Comparison of ENCODE assay signal across 18 cellular contexts in the genomic region with DNA sequence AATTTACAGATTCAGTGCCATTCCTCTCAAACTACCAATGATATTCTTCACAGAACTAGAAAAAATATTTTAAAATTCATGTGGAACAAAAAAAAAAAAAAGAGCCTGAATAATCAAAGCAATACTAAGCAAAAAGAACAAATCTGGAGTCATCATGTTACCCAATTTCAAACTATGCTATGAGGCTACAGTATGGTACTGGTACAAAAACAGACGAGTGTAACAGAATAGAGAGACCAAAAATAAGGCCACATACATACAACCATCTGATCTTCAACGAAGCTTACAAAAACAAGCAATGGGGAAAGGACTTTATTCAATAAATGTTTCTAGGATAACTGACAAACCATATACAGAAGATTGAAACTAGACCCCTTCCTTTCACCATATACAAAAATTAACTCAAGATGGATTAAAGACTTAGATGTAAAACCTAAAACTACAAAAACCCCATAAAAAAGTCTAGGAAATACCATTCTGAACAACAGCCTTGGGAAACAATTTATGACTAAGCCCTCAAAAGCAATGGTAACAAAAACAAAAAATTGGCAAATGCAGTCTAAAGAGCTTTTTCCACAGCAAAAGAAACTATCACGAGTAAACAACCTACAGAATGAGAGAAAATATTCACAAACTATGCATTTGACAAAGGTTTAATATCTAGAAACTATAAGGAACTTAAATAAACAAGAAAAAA.
"Had no signal": no experiment of that assay in that cellular context is flagged by ENCODE, and none has a peak within 500 bp of the region (broad histone marks: within the 10 kb centered on the region; RNA-seq: fewer than 3 reads in every experiment).

No MANE protein-coding gene starts in this region.

- H3K27ac Mint-ChIP-seq: activated B cell treated with CpG ODN at 0.5 μM for 24 hours; activated CD4-positive, alpha-beta T cell treated with anti-CD3 and anti-CD28 coated beads, Interleukin-2, amount 10 ng/mL, durations not matched to agents 24 days and 14 days; activated T-helper 1 cell treated with anti-CD3 and anti-CD28 coated beads, Interleukin-12 subunit alpha, Interleukin-12 subunit beta, Interleukin-2, Interleukin-4 antibody, amounts not matched to agents 30 ng/mL and 10 ng/mL and 1 ng/mL, durations not matched to agents 14 hours and 24 hours and 36 hours; brain had no signal

- H3K36me3 Mint-ChIP-seq: brain had no signal

- H3K4me3 ChIP-seq: heart left ventricle, left ventricle myocardium inferior, pancreas, stomach, thoracic aorta had no signal

- H3K27me3 Mint-ChIP-seq: activated B cell treated with CpG ODN at 0.5 μM for 24 hours; activated CD4-positive, alpha-beta T cell treated with anti-CD3 and anti-CD28 coated beads, Interleukin-2, amount 10 ng/mL, durations not matched to agents 24 days and 14 days; central memory CD8-positive, alpha-beta T cell had no signal

- H3K9me3 ChIP-seq: pancreas, stomach, thoracic aorta had no signal

- H3K4me1 Mint-ChIP-seq: activated B cell treated with CpG ODN at 0.5 μM for 24 hours; activated CD4-positive, alpha-beta T cell treated with anti-CD3 and anti-CD28 coated beads, Interleukin-2, amount 10 ng/mL, durations not matched to agents 24 days and 14 days; brain; central memory CD8-positive, alpha-beta T cell had no signal

- DNase-seq: activated B cell treated with CpG ODN at 0.5 μM for 24 hours; activated CD4-positive, alpha-beta T cell treated with anti-CD3 and anti-CD28 coated beads, Interleukin-2, amount 10 ng/mL, durations not matched to agents 24 days and 14 days; activated naive CD4-positive, alpha-beta T cell; dermis blood vessel endothelial cell; foreskin melanocyte; heart left ventricle; kidney; left ventricle myocardium inferior; mesendoderm; pancreas; stimulated activated CD4-positive, alpha-beta T cell treated with anti-CD3 and anti-CD28 coated beads, Interleukin-15, amount 100 ng/mL, for 24 hours; stimulated activated CD4-positive, alpha-beta T cell treated with anti-CD3 and anti-CD28 coated beads, Interleukin-4, amount 100 ng/mL, for 4 hours; stomach; T-helper 1 cell had no signal

- H3K4me1 ChIP-seq: heart left ventricle, left ventricle myocardium inferior, pancreas, stomach had no signal

- H3K36me3 ChIP-seq: heart left ventricle, left ventricle myocardium inferior, pancreas, stomach, thoracic aorta had no signal

- H3K27me3 ChIP-seq: heart left ventricle, pancreas, stomach had no signal

- H3K27ac ChIP-seq: heart left ventricle, left ventricle myocardium inferior, pancreas, stomach, thoracic aorta had no signal

- H3K4me3 Mint-ChIP-seq: activated B cell treated with CpG ODN at 0.5 μM for 24 hours; activated CD4-positive, alpha-beta T cell treated with anti-CD3 and anti-CD28 coated beads, Interleukin-2, amount 10 ng/mL, durations not matched to agents 24 days and 14 days; activated T-helper 1 cell treated with anti-CD3 and anti-CD28 coated beads, Interleukin-12 subunit alpha, Interleukin-12 subunit beta, Interleukin-2, Interleukin-4 antibody, amounts not matched to agents 30 ng/mL and 10 ng/mL and 1 ng/mL, durations not matched to agents 14 hours and 24 hours and 36 hours; brain; central memory CD8-positive, alpha-beta T cell had no signal
